ENCODE assay signal across 19 cellular contexts in the genomic region with DNA sequence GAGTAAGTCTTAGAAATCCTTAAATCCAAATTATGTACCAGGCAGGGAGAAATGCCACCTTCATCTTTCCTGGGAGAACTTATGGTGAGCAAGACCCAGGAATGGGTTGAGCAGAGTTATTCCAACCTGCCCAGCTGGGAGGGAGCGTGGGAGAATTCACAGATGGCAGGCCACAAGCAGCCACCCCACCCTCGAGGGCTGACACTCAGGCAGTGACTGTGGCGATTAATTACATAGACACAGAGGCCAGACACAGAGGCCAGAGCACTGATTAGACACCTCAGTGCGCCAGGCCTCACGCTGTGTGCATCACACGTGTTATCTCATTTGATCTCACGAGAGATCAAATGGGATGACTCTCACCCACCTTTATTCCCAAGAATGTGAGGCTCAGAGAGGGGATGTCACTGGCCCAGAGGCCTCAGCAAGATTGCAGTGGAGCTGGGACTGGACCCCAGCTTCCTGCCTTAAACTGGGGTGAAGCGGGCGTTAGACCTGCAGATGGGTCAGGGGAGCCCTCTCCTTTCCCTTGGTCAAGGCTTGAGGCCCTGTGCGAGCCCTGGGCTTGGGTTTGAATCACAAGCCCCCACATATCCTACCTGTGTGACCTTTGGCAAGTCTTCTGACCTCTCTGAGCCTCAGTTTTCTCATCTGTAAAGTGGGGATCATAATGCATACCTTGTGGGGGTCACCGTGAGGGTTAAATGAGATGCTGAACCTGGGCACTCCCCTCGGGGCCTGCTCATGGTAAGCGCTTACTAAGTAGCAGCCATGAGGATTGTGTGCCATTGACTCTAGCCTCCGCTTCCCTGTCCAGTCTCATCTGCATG. TPM values are rescaled to one million over a fixed set of nuclear protein-coding genes. Genes with fewer than 3 reads are reported as not detected.
"Had no signal": no experiment of that assay in that cellular context is flagged by ENCODE, and none has a peak within 500 bp of the region (broad histone marks: within the 10 kb centered on the region; RNA-seq: fewer than 3 reads in every experiment).

No MANE protein-coding gene starts in this region.

- H2AFZ ChIP-seq: hepatocyte had no signal

- FAIRE-seq: keratinocyte had no signal

- H3K36me3 ChIP-seq: ascending aorta, left lung, thyroid gland, uterus had no signal

- H3K79me2 ChIP-seq: hepatocyte had no signal

- H3K4me3 ChIP-seq: ascending aorta, dorsolateral prefrontal cortex, hepatocyte, left lung, psoas muscle, thyroid gland, uterus had no signal

- DNase-seq: activated CD4-positive, alpha-beta T cell treated with anti-CD3 and anti-CD28 coated beads, Interleukin-2, amount 10 ng/mL, durations not matched to agents 7 days and 5 days; activated naive CD4-positive, alpha-beta T cell treated with Interleukin-2 at 50 U/mL for 16 hours; activated naive CD8-positive, alpha-beta T cell treated with anti-CD3 and anti-CD28 coated beads, Interleukin-2, amount 50 U/mL, for 24 hours; dorsolateral prefrontal cortex; left lung; naive thymus-derived CD4-positive, alpha-beta T cell; psoas muscle; SW 1271; thyroid gland; uterus had no signal

- H3K4me2 ChIP-seq: hepatocyte had no signal

- H3K9me3 ChIP-seq: ascending aorta, left lung, psoas muscle, thyroid gland, uterus had no signal

- H3K27me3 ChIP-seq: ascending aorta, thyroid gland, uterus had no signal

- H3K36me3 Mint-ChIP-seq: naive thymus-derived CD4-positive, alpha-beta T cell; stimulated activated effector memory CD8-positive, alpha-beta T cell treated with anti-CD3 and anti-CD28 coated beads, Interleukin-12 subunit alpha, Interleukin-12 subunit beta, amount 100 ng/mL, for 72 hours had no signal

- H3K4me1 ChIP-seq: ascending aorta, psoas muscle, thyroid gland, uterus had no signal

- ATAC-seq: activated naive CD8-positive, alpha-beta T cell treated with anti-CD3 and anti-CD28 coated beads, Interleukin-2, amount 50 U/mL, for 24 hours; activated T-helper 17 cell treated with anti-CD3 and anti-CD28 coated beads, Interleukin-2, amount 50 U/mL, for 72 hours; esophagus mucosa; left lung; naive thymus-derived CD4-positive, alpha-beta T cell; psoas muscle; stimulated activated effector memory CD8-positive, alpha-beta T cell treated with anti-CD3 and anti-CD28 coated beads, Interleukin-12 subunit alpha, Interleukin-12 subunit beta, amount 100 ng/mL, for 72 hours had no signal

- H3K4me3 Mint-ChIP-seq: activated CD4-positive, alpha-beta T cell treated with anti-CD3 and anti-CD28 coated beads, Interleukin-2, amount 10 ng/mL, durations not matched to agents 7 days and 5 days; activated naive CD8-positive, alpha-beta T cell treated with anti-CD3 and anti-CD28 coated beads, Interleukin-2, amount 50 U/mL, for 24 hours; activated T-helper 17 cell treated with anti-CD3 and anti-CD28 coated beads, Interleukin-2, amount 50 U/mL, for 72 hours; naive thymus-derived CD4-positive, alpha-beta T cell; stimulated activated effector memory CD8-positive, alpha-beta T cell treated with anti-CD3 and anti-CD28 coated beads, Interleukin-12 subunit alpha, Interleukin-12 subunit beta, amount 100 ng/mL, for 72 hours had no signal

- H3K4me1 Mint-ChIP-seq: activated CD4-positive, alpha-beta T cell treated with anti-CD3 and anti-CD28 coated beads, Interleukin-2, amount 10 ng/mL, durations not matched to agents 7 days and 5 days; activated T-helper 17 cell treated with anti-CD3 and anti-CD28 coated beads, Interleukin-2, amount 50 U/mL, for 72 hours had no signal

- H3K9me3 Mint-ChIP-seq: activated CD4-positive, alpha-beta T cell treated with anti-CD3 and anti-CD28 coated beads, Interleukin-2, amount 10 ng/mL, durations not matched to agents 7 days and 5 days; activated naive CD8-positive, alpha-beta T cell treated with anti-CD3 and anti-CD28 coated beads, Interleukin-2, amount 50 U/mL, for 24 hours; activated T-helper 17 cell treated with anti-CD3 and anti-CD28 coated beads, Interleukin-2, amount 50 U/mL, for 72 hours; naive thymus-derived CD4-positive, alpha-beta T cell; stimulated activated effector memory CD8-positive, alpha-beta T cell treated with anti-CD3 and anti-CD28 coated beads, Interleukin-12 subunit alpha, Interleukin-12 subunit beta, amount 100 ng/mL, for 72 hours had no signal

- H3K27ac ChIP-seq: ascending aorta, dorsolateral prefrontal cortex, hepatocyte, left lung, psoas muscle, thyroid gland, uterus had no signal

- H3K27ac Mint-ChIP-seq: activated CD4-positive, alpha-beta T cell treated with anti-CD3 and anti-CD28 coated beads, Interleukin-2, amount 10 ng/mL, durations not matched to agents 7 days and 5 days; activated naive CD8-positive, alpha-beta T cell treated with anti-CD3 and anti-CD28 coated beads, Interleukin-2, amount 50 U/mL, for 24 hours; activated T-helper 17 cell treated with anti-CD3 and anti-CD28 coated beads, Interleukin-2, amount 50 U/mL, for 72 hours; naive thymus-derived CD4-positive, alpha-beta T cell; stimulated activated effector memory CD8-positive, alpha-beta T cell treated with anti-CD3 and anti-CD28 coated beads, Interleukin-12 subunit alpha, Interleukin-12 subunit beta, amount 100 ng/mL, for 72 hours had no signal

RNA-seq across cellular contexts. Expression of a gene that starts 28.8 kb away (rescaled TPM):
- total RNA-seq: ascending aorta; esophagus mucosa; hepatocyte; T-helper 2 cell treated with Interferon-gamma antibody and Interleukin-4, amounts not matched to agents 100 ng/mL and 5 ng/mL, for 36 hours had no signal
- polyA plus RNA-seq: hepatocyte had no signal

RNA-seq across cellular contexts. Expression of a gene that starts 30.3 kb away (rescaled TPM):
- total RNA-seq: activated CD4-positive, alpha-beta T cell treated with anti-CD3 and anti-CD28 coated beads, Interleukin-2, amount 10 ng/mL, durations not matched to agents 7 days and 5 days; activated CD8-positive, alpha-beta memory T cell treated with anti-CD3 and anti-CD28 coated beads for 36 hours; activated T-helper 17 cell treated with anti-CD3 and anti-CD28 coated beads, Interleukin-2, amount 50 U/mL, for 72 hours; ascending aorta; dorsolateral prefrontal cortex; hepatocyte; left lung; mononuclear cell; naive thymus-derived CD4-positive, alpha-beta T cell; T-helper 2 cell treated with Interferon-gamma antibody and Interleukin-4, amounts not matched to agents 100 ng/mL and 5 ng/mL, for 36 hours; thyroid gland; uterus had no signal
- polyA plus RNA-seq: hepatocyte; naive thymus-derived CD4-positive, alpha-beta T cell had no signal
